Comparison of ENCODE assay signal across 14 cellular contexts in the genomic region with DNA sequence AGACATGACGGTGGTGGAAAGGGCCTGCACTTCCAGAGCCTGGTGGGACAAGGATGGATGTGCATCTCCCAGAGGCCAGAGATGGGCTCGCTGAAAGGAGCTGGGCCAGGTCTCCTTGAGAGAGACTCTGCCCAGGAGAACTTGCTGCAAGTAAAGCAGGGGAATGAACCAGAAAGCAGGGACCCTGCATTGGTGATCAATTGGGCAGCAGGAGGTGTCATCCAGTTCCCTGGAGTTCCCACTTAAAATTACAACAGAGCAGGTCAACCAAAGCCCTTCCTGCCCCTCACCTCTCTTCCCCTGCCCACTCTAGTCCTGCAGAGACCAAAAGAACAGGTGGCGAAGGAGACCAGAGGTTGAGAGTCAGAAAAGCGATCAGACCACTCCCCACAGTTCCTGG.
A peak's percentile ranks its signal among the peaks of the same experiment; 100 is the strongest.
DNase-seq lines count a peak whose midpoint lies in the region; ATAC-seq and TF ChIP-seq lines count a peak whose summit lies in the region.
"Had no signal": no experiment of that assay in that cellular context is flagged by ENCODE, and none has a peak within 500 bp of the region (broad histone marks: within the 10 kb centered on the region; RNA-seq: fewer than 3 reads in every experiment).

No MANE protein-coding gene starts in this region.

- H3K9ac ChIP-seq in BLaER1 treated with 17β-estradiol and CSF1 and Interleukin-3, amounts not matched to agents 10 nM and 100 nM: peak overlapping the region in 3 of 11 experiments; percentile 4 to 41 (median 40); a peak in 6 of 22 replicates
- no peak overlapping the region for H3K9ac ChIP-seq in Karpas-422 (ENCODE audit: low read length)

- ATAC-seq in activated naive CD8-positive, alpha-beta T cell treated with anti-CD3 and anti-CD28 coated beads, Interleukin-2, amount 10 ng/mL, durations not matched to agents 7 days and 5 days (ENCODE audit: low read depth): no peak
- ATAC-seq in natural killer cell treated with Interleukin-12 subunit alpha and Interleukin-12 subunit beta and Interleukin-15 and Interleukin-18, amount 100 ng/mL, for 72 hours: no peak
- no peak for ATAC-seq in HG03565 (IDR thresholded peaks at IDR 0.05; ENCODE audit: unreplicated experiment)
- no peak for ATAC-seq in HG02588 (IDR thresholded peaks at IDR 0.05; ENCODE audit: unreplicated experiment)

- H3K9me2 ChIP-seq in Karpas-422 (replicated peaks; ENCODE audit: insufficient read depth, low read length): no peaks in the 10 kb centered on the region

- TF ChIP-seq CTCF in HL-60 (IDR thresholded peaks at IDR 0.05; ENCODE audit: insufficient read depth, low read length): no peak

- peaks cover 4% of the 10 kb centered on the region for H3K9me3 Mint-ChIP-seq in activated naive CD8-positive, alpha-beta T cell treated with anti-CD3 and anti-CD28 coated beads, Interleukin-2, amount 10 ng/mL, durations not matched to agents 7 days and 5 days
- no peaks in the 10 kb centered on the region for H3K9me3 Mint-ChIP-seq in natural killer cell treated with Interleukin-12 subunit alpha and Interleukin-12 subunit beta and Interleukin-15 and Interleukin-18, amount 100 ng/mL, for 72 hours

- no peaks in the 10 kb centered on the region for H4K20me1 ChIP-seq in BLaER1 treated with 17β-estradiol and CSF1 and Interleukin-3, amounts not matched to agents 10 nM and 100 nM
- no peaks in the 10 kb centered on the region for H4K20me1 ChIP-seq in Karpas-422 (ENCODE audit: insufficient read depth, low read depth, low read length)

- peaks cover 5% of the 10 kb centered on the region for H3K36me3 Mint-ChIP-seq in activated naive CD8-positive, alpha-beta T cell treated with anti-CD3 and anti-CD28 coated beads, Interleukin-2, amount 10 ng/mL, durations not matched to agents 7 days and 5 days
- no peaks in the 10 kb centered on the region for H3K36me3 Mint-ChIP-seq in natural killer cell treated with Interleukin-12 subunit alpha and Interleukin-12 subunit beta and Interleukin-15 and Interleukin-18, amount 100 ng/mL, for 72 hours

- no peaks in the 10 kb centered on the region for H3K27me3 ChIP-seq in BLaER1 treated with 17β-estradiol and CSF1 and Interleukin-3, amounts not matched to agents 10 nM and 100 nM
- H3K27me3 ChIP-seq in HL-60 (ENCODE audit: insufficient read depth, poor library complexity, severe bottlenecking) (no peaks in the 10 kb centered on the region), Karpas-422 (ENCODE audit: low read length) (no peaks in the 10 kb centered on the region)

- H3K79me2 ChIP-seq in Karpas-422 (ENCODE audit: low read length): no peaks in the 10 kb centered on the region

- no peak for DNase-seq in HL-60 (ENCODE audit: low read depth in 1 of 2, low spot score in 1 of 2)
- DNase-seq in activated naive CD8-positive, alpha-beta T cell treated with anti-CD3 and anti-CD28 coated beads, Interleukin-2, amount 10 ng/mL, durations not matched to agents 7 days and 5 days: no peak
- DNase-seq in natural killer cell treated with Interleukin-12 subunit alpha and Interleukin-12 subunit beta and Interleukin-15 and Interleukin-18, amount 100 ng/mL, for 72 hours (ENCODE audit: low spot score): no peak
- no peak for DNase-seq in A172 (ENCODE audit: low spot score)
- no peak for DNase-seq in Karpas-422
- DNase-seq: activated CD4-positive, alpha-beta T cell treated with anti-CD3 and anti-CD28 coated beads, Interleukin-2, amount 50 U/mL, for 1 hour; EL; foreskin fibroblast; H9; NCI-H1092 treated with DMSO at 0.1 percent for 48 hours; NCI-H774 had no signal

- H3K27ac Mint-ChIP-seq in activated naive CD8-positive, alpha-beta T cell treated with anti-CD3 and anti-CD28 coated beads, Interleukin-2, amount 10 ng/mL, durations not matched to agents 7 days and 5 days: peak overlapping the region; percentile 87
- H3K27ac Mint-ChIP-seq in natural killer cell treated with Interleukin-12 subunit alpha and Interleukin-12 subunit beta and Interleukin-15 and Interleukin-18, amount 100 ng/mL, for 72 hours: peak overlapping the region; percentile 98 to 99
- H3K27ac Mint-ChIP-seq: H9 had no signal

- H3K27me3 Mint-ChIP-seq in activated naive CD8-positive, alpha-beta T cell treated with anti-CD3 and anti-CD28 coated beads, Interleukin-2, amount 10 ng/mL, durations not matched to agents 7 days and 5 days: no peaks in the 10 kb centered on the region
- H3K27me3 Mint-ChIP-seq in natural killer cell treated with Interleukin-12 subunit alpha and Interleukin-12 subunit beta and Interleukin-15 and Interleukin-18, amount 100 ng/mL, for 72 hours: no peaks in the 10 kb centered on the region

- peaks cover 0 to 16% (median 6%) of the 10 kb centered on the region in 11 experiments; a peak in 9 of 22 replicates for H3K9me3 ChIP-seq in BLaER1 treated with 17β-estradiol and CSF1 and Interleukin-3, amounts not matched to agents 10 nM and 100 nM (replicated peaks in 1 of 11)
- no peaks in the 10 kb centered on the region for H3K9me3 ChIP-seq in Karpas-422 (ENCODE audit: low read length)

- POLR2A ChIA-PET in activated naive CD8-positive, alpha-beta T cell treated with anti-CD3 and anti-CD28 coated beads, Interleukin-2, amount 10 ng/mL, durations not matched to agents 7 days and 5 days (lab: Charles Lee): interaction anchor here (0.7 to 5.7 kb wide), 7 partner anchors 11 to 151 kb away, joined by 3 to 96 read pairs (median 4); a partner anchor contains a TSS

- no peak overlapping the region for H2AFZ ChIP-seq in Karpas-422 (ENCODE audit: low read length)

- H3K36me3 ChIP-seq in BLaER1 treated with 17β-estradiol and CSF1 and Interleukin-3, amounts not matched to agents 10 nM and 100 nM: no peaks in the 10 kb centered on the region
- H3K36me3 ChIP-seq in Karpas-422 (ENCODE audit: insufficient read depth, low read length): no peaks in the 10 kb centered on the region

- peak overlapping the region; percentile 61 to 81 (median 75) for H3K4me2 ChIP-seq in BLaER1 treated with 17β-estradiol and CSF1 and Interleukin-3, amounts not matched to agents 10 nM and 100 nM
- no peak overlapping the region for H3K4me2 ChIP-seq in Karpas-422 (ENCODE audit: low read depth, low read length, poor library complexity, severe bottlenecking)

- peaks cover 25% of the 10 kb centered on the region for H3K4me1 Mint-ChIP-seq in activated naive CD8-positive, alpha-beta T cell treated with anti-CD3 and anti-CD28 coated beads, Interleukin-2, amount 10 ng/mL, durations not matched to agents 7 days and 5 days
- peaks cover 15 to 19% of the 10 kb centered on the region in 2 donors for H3K4me1 Mint-ChIP-seq in natural killer cell treated with Interleukin-12 subunit alpha and Interleukin-12 subunit beta and Interleukin-15 and Interleukin-18, amount 100 ng/mL, for 72 hours (ENCODE audit: low read depth in 2 of 2)
- H3K4me1 Mint-ChIP-seq: H9 had no signal

- peak overlapping the region; percentile 44 for H3K4me3 Mint-ChIP-seq in activated naive CD8-positive, alpha-beta T cell treated with anti-CD3 and anti-CD28 coated beads, Interleukin-2, amount 10 ng/mL, durations not matched to agents 7 days and 5 days
- peak overlapping the region; percentile 58 for H3K4me3 Mint-ChIP-seq in natural killer cell treated with Interleukin-12 subunit alpha and Interleukin-12 subunit beta and Interleukin-15 and Interleukin-18, amount 100 ng/mL, for 72 hours
- H3K4me3 Mint-ChIP-seq: H9 had no signal

- peak overlapping the region in 4 of 10 experiments; percentile 4 to 20 (median 10); a peak in 3 of 20 replicates for H3K4me3 ChIP-seq in BLaER1 treated with 17β-estradiol and CSF1 and Interleukin-3, amounts not matched to agents 10 nM and 100 nM
- H3K4me3 ChIP-seq in HL-60 (replicated peaks; ENCODE audit: insufficient read depth, low read length) (no peak overlapping the region), Karpas-422 (ENCODE audit: low read length) (no peak overlapping the region)

- H3K27ac ChIP-seq in BLaER1 treated with 17β-estradiol and CSF1 and Interleukin-3, amounts not matched to agents 10 nM and 100 nM: peak overlapping the region; percentile 40 to 74 (median 66); a peak in 21 of 22 replicates
- peak overlapping the region; percentile 82 for H3K27ac ChIP-seq in HL-60 (replicated peaks)
- H3K27ac ChIP-seq in Karpas-422 (ENCODE audit: low read length): no peak overlapping the region

- peaks cover 28 to 40% (median 30%) of the 10 kb centered on the region in 10 experiments for H3K4me1 ChIP-seq in BLaER1 treated with 17β-estradiol and CSF1 and Interleukin-3, amounts not matched to agents 10 nM and 100 nM
- no peaks in the 10 kb centered on the region for H3K4me1 ChIP-seq in Karpas-422 (ENCODE audit: low read length)
